8 cellular contexts compared by ENCODE assay signal in the genomic region with DNA sequence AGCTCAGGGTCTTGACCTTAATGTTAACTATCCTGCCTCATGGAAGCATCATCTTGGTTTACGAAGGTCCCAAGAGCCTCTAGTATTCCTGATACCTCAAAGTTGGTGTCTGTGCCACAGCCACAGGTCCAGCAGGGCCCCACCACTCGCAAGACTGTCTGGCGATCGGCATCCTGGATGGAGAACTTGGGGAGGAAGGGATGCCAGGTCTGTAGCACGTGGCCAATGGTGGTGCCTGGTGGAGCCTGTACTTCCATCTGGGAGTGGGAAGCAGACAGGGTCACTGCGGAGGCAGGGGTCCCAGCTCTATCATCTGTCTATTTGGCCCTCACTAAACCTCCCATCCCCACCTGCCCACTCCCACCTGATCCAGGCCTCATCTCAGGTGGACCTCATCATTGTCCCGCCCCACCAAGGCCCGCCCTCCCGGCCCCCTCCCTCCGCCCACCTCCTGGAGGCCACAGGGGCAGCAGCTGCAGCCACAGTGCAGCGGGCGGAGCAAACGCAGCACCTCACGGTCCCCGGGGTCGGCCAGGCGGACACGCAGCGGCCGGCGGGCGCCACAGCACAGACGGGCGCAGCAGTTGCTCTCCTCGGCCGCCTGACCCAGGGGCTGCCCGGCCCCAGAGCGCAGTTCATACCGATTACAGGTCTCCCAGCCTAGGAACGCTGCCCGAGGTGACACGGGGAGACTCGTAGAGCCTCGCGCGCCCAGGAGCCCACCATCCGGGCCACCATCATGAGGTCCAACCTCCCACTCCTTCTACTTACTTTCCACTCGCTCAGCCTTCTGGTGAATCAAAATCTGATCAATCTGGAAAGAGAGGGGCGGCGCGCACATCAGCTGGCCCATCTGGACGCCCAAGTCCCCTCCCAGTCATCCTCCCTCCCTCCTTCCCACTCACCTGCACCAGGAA. TPM values are rescaled to one million over a fixed set of nuclear protein-coding genes. Genes with fewer than 3 reads are reported as not detected.
A peak's percentile ranks its signal among the peaks of the same experiment; 100 is the strongest.
DNase-seq lines count a peak whose midpoint lies in the region; ATAC-seq, FAIRE-seq and TF ChIP-seq lines count a peak whose summit lies in the region.

No MANE protein-coding gene starts in this region.

- H3K4me1 ChIP-seq in adipocyte (ENCODE audit: control insufficient read depth, insufficient read depth, low read length) (peaks cover 3% of the 10 kb centered on the region), kidney (ENCODE audit: control insufficient read depth in 1 of 2, insufficient read depth in 1 of 2, low read depth in 1 of 2, low read length in 2 of 2) (peaks cover 0 to 8% of the 10 kb centered on the region in 2 donors), stomach smooth muscle (ENCODE audit: control insufficient read depth, insufficient read depth, low read length) (peaks cover 20% of the 10 kb centered on the region), foreskin keratinocyte (no peaks in the 10 kb centered on the region)

- peaks cover 25% of the 10 kb centered on the region for H3K36me3 Mint-ChIP-seq in activated CD4-positive, alpha-beta T cell treated with anti-CD3 and anti-CD28 coated beads for 36 hours (ENCODE audit: low read depth)

- peak overlapping the region; percentile 31 for H3K27ac Mint-ChIP-seq in activated CD4-positive, alpha-beta T cell treated with anti-CD3 and anti-CD28 coated beads for 36 hours

- no peak for DNase-seq in activated CD4-positive, alpha-beta T cell treated with anti-CD3 and anti-CD28 coated beads for 36 hours
- no peak for DNase-seq in activated CD4-positive, alpha-beta T cell treated with anti-CD3 and anti-CD28 coated beads, Interleukin-2, amount 50 U/mL, for 48 hours
- no peak for DNase-seq in adipocyte (ENCODE audit: low read depth)
- DNase-seq in kidney = peak; percentile 78
- no peak for DNase-seq in foreskin keratinocyte
- DNase-seq in activated CD4-positive, CD25-positive, alpha-beta regulatory T cell (lab: John Stamatoyannopoulos, UW) = no peak

- no peaks in the 10 kb centered on the region for H3K9me3 Mint-ChIP-seq in activated CD4-positive, alpha-beta T cell treated with anti-CD3 and anti-CD28 coated beads for 36 hours (ENCODE audit: low read depth)

- peaks cover 26% of the 10 kb centered on the region for H3K4me1 Mint-ChIP-seq in activated CD4-positive, alpha-beta T cell treated with anti-CD3 and anti-CD28 coated beads for 36 hours

- peak overlapping the region; percentile 88 for H3K4me3 Mint-ChIP-seq in activated CD4-positive, alpha-beta T cell treated with anti-CD3 and anti-CD28 coated beads for 36 hours

- no peak for FAIRE-seq in kidney (lab: Jason Lieb, UNC)

- intact Hi-C loops in activated CD4-positive, alpha-beta T cell treated with anti-CD3 and anti-CD28 coated beads for 36 hours (cut with DNase I, micrococcal nuclease) = no loop called here
- intact Hi-C loops in kidney (cut with DNase I) = no loop called here

- no peaks in the 10 kb centered on the region for H3K9me3 ChIP-seq in adipocyte (ENCODE audit: control insufficient read depth, low read length)
- H3K9me3 ChIP-seq in kidney (ENCODE audit: control insufficient read depth in 1 of 2, low read length in 2 of 2) = no peaks in the 10 kb centered on the region
- no peaks in the 10 kb centered on the region for H3K9me3 ChIP-seq in stomach smooth muscle (ENCODE audit: control insufficient read depth in 2 of 2, low read length in 2 of 2)

- ATAC-seq in activated CD4-positive, alpha-beta T cell treated with anti-CD3 and anti-CD28 coated beads for 36 hours = no peak
- ATAC-seq in foreskin keratinocyte = no peak
- ATAC-seq in GM18520 (IDR thresholded peaks at IDR 0.05; ENCODE audit: unreplicated experiment) = no peak

- H3K9ac ChIP-seq in adipocyte (ENCODE audit: low read length) = peak overlapping the region; percentile 92
- H3K9ac ChIP-seq in kidney (ENCODE audit: low read length in 2 of 2) = no peak overlapping the region
- peak overlapping the region in 1 of 2 donors; percentile 73 for H3K9ac ChIP-seq in stomach smooth muscle (ENCODE audit: low read length in 2 of 2)

- CTCF ChIA-PET in activated CD4-positive, alpha-beta T cell treated with anti-CD3 and anti-CD28 coated beads for 36 hours (lab: Charles Lee) = interaction anchor here (0.7 to 1.2 kb wide), 2 partner anchors 11 to 51 kb away, joined by 3 read pairs; no protein-coding TSS in a partner anchor

- TF ChIP-seq CTCF in kidney (IDR thresholded peaks at IDR 0.05; ENCODE audit: borderline replicate concordance, extremely low read depth, insufficient read depth) (no peak), foreskin keratinocyte (conservative IDR thresholded peaks at IDR 0.05) (no peak)

- POLR2A ChIA-PET in activated CD4-positive, alpha-beta T cell treated with anti-CD3 and anti-CD28 coated beads for 36 hours (lab: Charles Lee) = no interaction called here

- no peak overlapping the region for H3K27ac ChIP-seq in kidney (ENCODE audit: low read depth in 2 of 2, low read length in 2 of 2)
- H3K27ac ChIP-seq in stomach smooth muscle (ENCODE audit: low read length) = no peak overlapping the region
- no peak overlapping the region for H3K27ac ChIP-seq in foreskin keratinocyte

- no peaks in the 10 kb centered on the region for H3K27me3 ChIP-seq in adipocyte (replicated peaks; ENCODE audit: control insufficient read depth, insufficient read depth, low read length)
- no peaks in the 10 kb centered on the region for H3K27me3 ChIP-seq in stomach smooth muscle (ENCODE audit: control insufficient read depth in 1 of 2, insufficient read depth in 2 of 2, low read length in 2 of 2)
- H3K27me3 ChIP-seq in foreskin keratinocyte = no peaks in the 10 kb centered on the region

- H3K4me3 ChIP-seq in adipocyte (ENCODE audit: low read length) (peak overlapping the region; percentile 91), kidney (ENCODE audit: low read length in 2 of 2) (peak overlapping the region in 1 of 2 donors; percentile 82), stomach smooth muscle (ENCODE audit: low read length in 2 of 2) (peak overlapping the region; percentile 76 to 84)

- peaks cover 46% of the 10 kb centered on the region for H3K36me3 ChIP-seq in adipocyte (ENCODE audit: control insufficient read depth, insufficient read depth, low read length, severe bottlenecking)
- H3K36me3 ChIP-seq in kidney (ENCODE audit: control insufficient read depth in 1 of 2, insufficient read depth in 2 of 2, low read length in 2 of 2) = peaks cover 3 to 4% of the 10 kb centered on the region in 2 donors
- peaks cover 6 to 16% of the 10 kb centered on the region in 2 donors for H3K36me3 ChIP-seq in stomach smooth muscle (ENCODE audit: control insufficient read depth in 2 of 2, insufficient read depth in 2 of 2, low read length in 2 of 2)

- H3K27me3 Mint-ChIP-seq in activated CD4-positive, alpha-beta T cell treated with anti-CD3 and anti-CD28 coated beads for 36 hours = no peaks in the 10 kb centered on the region

RNA-seq across cellular contexts. Expression of gene PLSCR3, which starts 1.4 kb away (rescaled TPM):
- 10 to 100 TPM; 69.3 to 78.9 TPM for total RNA-seq in activated CD4-positive, alpha-beta T cell treated with anti-CD3 and anti-CD28 coated beads for 36 hours
- total RNA-seq in kidney (35.0 TPM), foreskin keratinocyte (54.9 and 74.5 TPM in 2 replicates)
- polyA plus RNA-seq in kidney (ENCODE audit: insufficient read depth, low read depth, low replicate concordance) (26.4 TPM), foreskin keratinocyte (122 and 145 TPM in 2 replicates)

RNA-seq across cellular contexts. Expression of gene TMEM256, which starts 10.9 kb away (rescaled TPM):
- total RNA-seq in activated CD4-positive, alpha-beta T cell treated with anti-CD3 and anti-CD28 coated beads for 36 hours = 10 to 100 TPM; 55.8 to 58.1 TPM
- total RNA-seq in kidney (55.8 TPM), foreskin keratinocyte (128 and 131 TPM in 2 replicates)
- polyA plus RNA-seq in kidney (ENCODE audit: insufficient read depth, low read depth, low replicate concordance) (389 TPM), foreskin keratinocyte (214 and 222 TPM in 2 replicates)

RNA-seq across cellular contexts. Expression of gene TNK1, which starts 12.1 kb away (rescaled TPM):
- 1 to 10 TPM; 4.8 to 6.9 TPM for total RNA-seq in activated CD4-positive, alpha-beta T cell treated with anti-CD3 and anti-CD28 coated beads for 36 hours
- total RNA-seq in kidney (9.3 TPM), foreskin keratinocyte (7.5 and 11.2 TPM in 2 replicates)
- polyA plus RNA-seq in kidney (ENCODE audit: insufficient read depth, low read depth, low replicate concordance) (7.6 TPM), foreskin keratinocyte (6.5 and 9.3 TPM in 2 replicates)

RNA-seq across cellular contexts. Expression of gene NLGN2, which starts 14.7 kb away (rescaled TPM):
- 1 to 10 TPM; 7.0 to 7.1 TPM for total RNA-seq in activated CD4-positive, alpha-beta T cell treated with anti-CD3 and anti-CD28 coated beads for 36 hours
- 23.4 TPM for total RNA-seq in kidney
- 7.3 TPM for polyA plus RNA-seq in kidney (ENCODE audit: insufficient read depth, low read depth, low replicate concordance)
- 4.9 and 7.6 TPM in 2 replicates for total RNA-seq in foreskin keratinocyte
- polyA plus RNA-seq in foreskin keratinocyte = 7.7 and 9.4 TPM in 2 replicates

RNA-seq across cellular contexts. Expression of gene SPEM1, which starts 27.2 kb away (rescaled TPM):
- not detected for total RNA-seq in activated CD4-positive, alpha-beta T cell treated with anti-CD3 and anti-CD28 coated beads for 36 hours
- total RNA-seq in kidney = not detected
- polyA plus RNA-seq in kidney (ENCODE audit: insufficient read depth, low read depth, low replicate concordance) = not detected
- not detected in 2 replicates for total RNA-seq in foreskin keratinocyte
- polyA plus RNA-seq in foreskin keratinocyte = not detected in 2 replicates
